10 cellular contexts compared by ENCODE assay signal in genomic region chr3:128490650-128491070, GRCh38. TPM values are rescaled to one million over a fixed set of nuclear protein-coding genes. Genes with fewer than 3 reads are reported as not detected.
DNase-seq lines count a peak whose midpoint lies in the region; ATAC-seq and TF ChIP-seq lines count a peak whose summit lies in the region.
"Had no signal": no experiment of that assay in that cellular context is flagged by ENCODE, and none has a peak within 500 bp of the region (broad histone marks: within the 10 kb centered on the region; RNA-seq: fewer than 3 reads in every experiment).

No MANE protein-coding gene starts in this region.

- H3K27me3 ChIP-seq in BJ (ENCODE audit: control insufficient read depth, insufficient read depth, low read length), result no peaks in the 10 kb centered on the region; the same call in 1 of the 2 replicates
- H3K27me3 ChIP-seq in esophagus muscularis mucosa, result peaks cover 30 to 100% (median 91%) of the 10 kb centered on the region in 4 donors
- peaks cover 67% of the 10 kb centered on the region for H3K27me3 ChIP-seq in osteoblast (ENCODE audit: insufficient read depth, low read length)
- H3K27me3 ChIP-seq in H7 (ENCODE audit: control insufficient read depth, insufficient read depth, low read length), result peaks cover 99% of the 10 kb centered on the region

- no peak for TF ChIP-seq EP300 in esophagus muscularis mucosa (IDR thresholded peaks at IDR 0.05)

- H3K36me3 ChIP-seq in BJ (ENCODE audit: control insufficient read depth, insufficient read depth, low read length) (peaks cover 7% of the 10 kb centered on the region), esophagus muscularis mucosa (peaks cover 0 to 13% (median 0%) of the 10 kb centered on the region in 4 donors), osteoblast (ENCODE audit: insufficient read depth, low read length) (no peaks in the 10 kb centered on the region), H7 (replicated peaks; ENCODE audit: control insufficient read depth, insufficient read depth, low read length) (no peaks in the 10 kb centered on the region)

- TF ChIP-seq POLR2A in esophagus muscularis mucosa (IDR thresholded peaks at IDR 0.05; ENCODE audit: low read depth), result no peak

- intact Hi-C loops in esophagus muscularis mucosa (cut with DNase I), result no loop called here

- H3K27ac Mint-ChIP-seq in HFFc6, result peak overlapping the region; percentile 94
- no peak overlapping the region for H3K27ac Mint-ChIP-seq in activated T-helper 17 cell treated with anti-CD3 and anti-CD28 coated beads, Interleukin-2, amount 50 U/mL, for 72 hours

- 16% methylated on average over 15 of the region's 16 CpGs for WGBS in esophagus muscularis mucosa

- H3K9me3 Mint-ChIP-seq in HFFc6, result no peaks in the 10 kb centered on the region
- H3K9me3 Mint-ChIP-seq in activated T-helper 17 cell treated with anti-CD3 and anti-CD28 coated beads, Interleukin-2, amount 50 U/mL, for 72 hours, result no peaks in the 10 kb centered on the region

- peak overlapping the region in 1 of 4 donors; percentile 83 for H3K27ac ChIP-seq in esophagus muscularis mucosa (replicated peaks in 1 of 4)
- H3K27ac ChIP-seq in osteoblast (ENCODE audit: low read depth, low read length), result no peak overlapping the region
- H3K27ac ChIP-seq: foreskin keratinocyte had no signal

- no peak overlapping the region for H2AFZ ChIP-seq in osteoblast (ENCODE audit: low read length)

- no peaks in the 10 kb centered on the region for H3K79me2 ChIP-seq in osteoblast (ENCODE audit: insufficient read depth, low read length)

- CTCF ChIA-PET in BJ (lab: Yijun Ruan, JAX), result interaction anchor here (0.7 to 2.0 kb wide), 5 partner anchors 8 to 395 kb away, joined by 3 to 10 read pairs (median 3); no protein-coding TSS in a partner anchor

- no peak overlapping the region for H3K4me2 ChIP-seq in osteoblast (ENCODE audit: insufficient read depth, low read length)

- H3K9me3 ChIP-seq in esophagus muscularis mucosa (no peaks in the 10 kb centered on the region), osteoblast (ENCODE audit: low read depth, low read length) (no peaks in the 10 kb centered on the region)

- peaks cover 7% of the 10 kb centered on the region for H3K27me3 Mint-ChIP-seq in HFFc6 (ENCODE audit: insufficient read depth)
- peaks cover 45% of the 10 kb centered on the region for H3K27me3 Mint-ChIP-seq in activated T-helper 17 cell treated with anti-CD3 and anti-CD28 coated beads, Interleukin-2, amount 50 U/mL, for 72 hours

- peaks cover 28% of the 10 kb centered on the region for H3K36me3 Mint-ChIP-seq in HFFc6 (ENCODE audit: low read depth)
- H3K36me3 Mint-ChIP-seq in activated T-helper 17 cell treated with anti-CD3 and anti-CD28 coated beads, Interleukin-2, amount 50 U/mL, for 72 hours (ENCODE audit: low read depth), result no peaks in the 10 kb centered on the region

- H3K4me3 Mint-ChIP-seq in HFFc6, result peak overlapping the region; percentile 100
- no peak overlapping the region for H3K4me3 Mint-ChIP-seq in activated T-helper 17 cell treated with anti-CD3 and anti-CD28 coated beads, Interleukin-2, amount 50 U/mL, for 72 hours

- H4K20me1 ChIP-seq in osteoblast (ENCODE audit: insufficient read depth, low read length), result peaks cover 23% of the 10 kb centered on the region

- POLR2A ChIA-PET in BJ (lab: Charles Lee), result no interaction called here

- DNase-seq in BJ (ENCODE audit: low read depth) (no peak), HFFc6 (no peak), esophagus muscularis mucosa (ENCODE audit: extremely low spot score) (no peak), osteoblast (ENCODE audit: insufficient read length, low spot score, missing footprints) (peak; percentile 90), globus pallidus (ENCODE audit: low spot score) (no peak), H7 (no peak)
- DNase-seq: foreskin keratinocyte had no signal

- peak overlapping the region; percentile 91 for H3K4me3 ChIP-seq in BJ (ENCODE audit: low read depth, low read length)
- peak overlapping the region; percentile 59 to 63 (median 62) for H3K4me3 ChIP-seq in esophagus muscularis mucosa
- H3K4me3 ChIP-seq in osteoblast (ENCODE audit: insufficient read depth, low read length), result no peak overlapping the region
- H3K4me3 ChIP-seq in H7 (ENCODE audit: insufficient read depth, low read depth, low read length), result no peak overlapping the region

- no peak for TF ChIP-seq CTCF in BJ (IDR thresholded peaks at IDR 0.05; ENCODE audit: insufficient read depth, low read depth, low read length)
- TF ChIP-seq CTCF in HFFc6 (IDR thresholded peaks at IDR 0.05), result no peak
- TF ChIP-seq CTCF in esophagus muscularis mucosa (IDR thresholded peaks at IDR 0.05), result no peak
- TF ChIP-seq CTCF in osteoblast (IDR thresholded peaks at IDR 0.05; ENCODE audit: extremely low read depth, low read depth, low read length), result no peak

- peaks cover 14% of the 10 kb centered on the region for H3K4me1 Mint-ChIP-seq in HFFc6 (ENCODE audit: low read depth)
- peaks cover 5% of the 10 kb centered on the region for H3K4me1 Mint-ChIP-seq in activated T-helper 17 cell treated with anti-CD3 and anti-CD28 coated beads, Interleukin-2, amount 50 U/mL, for 72 hours

- ATAC-seq in activated T-helper 17 cell treated with anti-CD3 and anti-CD28 coated beads, Interleukin-2, amount 50 U/mL, for 72 hours (replicated peaks), result no peak
- ATAC-seq in esophagus mucosa, result no peak
- ATAC-seq: foreskin keratinocyte had no signal

- H3K4me1 ChIP-seq in esophagus muscularis mucosa, result peaks cover 61 to 85% (median 76%) of the 10 kb centered on the region in 4 donors
- H3K4me1 ChIP-seq in osteoblast (ENCODE audit: insufficient read depth, low read length), result peaks cover 10% of the 10 kb centered on the region
- H3K4me1 ChIP-seq: foreskin keratinocyte had no signal

RNA-seq across cellular contexts. Expression of gene GATA2, which starts 2.3 kb away (rescaled TPM):
- 8.3 and 13.4 TPM in 2 replicates for polyA plus RNA-seq in BJ (2011; rRNA removed)
- 9.4 and 10.9 TPM in 2 replicates for polyA minus RNA-seq in BJ (2011; rRNA and poly(A)+ RNA removed)
- total RNA-seq in HFFc6 (2021; fragmentation: NEBNext Ultra II Directional; extraction: Animal tissue kit (Norgen Biotek cat#: 25700)), result 10 to 100 TPM; 71.0 to 97.5 (median 79.6) TPM
- total RNA-seq in esophagus muscularis mucosa, result 10 to 100 TPM in 3 of 4 donors, 1 to 10 TPM in 1; 10.0 to 16.9 (median 13.4) TPM
- total RNA-seq in osteoblast, result 0.72 and 0.88 TPM in 2 replicates
- 1 to 10 TPM in 1 of 2 donors, under 1 TPM in 1; 0.17 to 1.1 TPM for total RNA-seq in activated T-helper 17 cell treated with anti-CD3 and anti-CD28 coated beads, Interleukin-2, amount 50 U/mL, for 72 hours
- total RNA-seq in esophagus mucosa, result 1.1 TPM
- total RNA-seq in H7 (2014; rRNA removed; shearing (Covaris generic)), result 3.9 and 5.4 TPM in 2 replicates
- total RNA-seq: foreskin keratinocyte had no signal
- polyA plus RNA-seq: foreskin keratinocyte had no signal

RNA-seq across cellular contexts. Expression of gene DNAJB8, which starts 24.0 kb away (rescaled TPM):
- not detected in 2 replicates for polyA plus RNA-seq in BJ (2011; rRNA removed)
- polyA minus RNA-seq in BJ (2011; rRNA and poly(A)+ RNA removed), result not detected in 2 replicates
- total RNA-seq in HFFc6 (2021; fragmentation: NEBNext Ultra II Directional; extraction: Animal tissue kit (Norgen Biotek cat#: 25700)), result not detected
- total RNA-seq in esophagus muscularis mucosa (not detected), osteoblast (not detected in 2 replicates), esophagus mucosa (not detected)
- total RNA-seq in activated T-helper 17 cell treated with anti-CD3 and anti-CD28 coated beads, Interleukin-2, amount 50 U/mL, for 72 hours, result not detected
- not detected in 2 replicates for total RNA-seq in H7 (2014; rRNA removed; shearing (Covaris generic))
- total RNA-seq: foreskin keratinocyte, M059J had no signal
- polyA plus RNA-seq: foreskin keratinocyte had no signal

Comparison
In these comparisons a context has a peak if more than half of its experiments do, and no peak if none do; other contexts are left out.
1. H3K4me3 ChIP-seq: peak in BJ (single experiment) and esophagus muscularis mucosa (4 of 4); none in osteoblast (single experiment) and H7 (single experiment).
2. RNA of gene GATA2, which starts 2.3 kb away (total RNA-seq): 71.0 to 97.5 TPM in HFFc6; 10.0 to 16.9 TPM in esophagus muscularis mucosa, 3.9 to 5.4 TPM in H7, 1.1 TPM in esophagus mucosa (single experiment), 0.17 to 1.1 TPM in activated T-helper 17 cell treated with anti-CD3 and anti-CD28 coated beads, Interleukin-2, amount 50 U/mL, for 72 hours and 0.72 to 0.88 TPM in osteoblast; every median in the first group is over 4 times any median in the second.